1 cellular context compared by ENCODE assay signal in genomic region chr1:36149237-36149972, GRCh38.
A peak's percentile ranks its signal among the peaks of the same experiment; 100 is the strongest.
TF ChIP-seq lines count a peak whose summit lies in the region.

TSS of gene TRAPPC3 (minus strand) at chr1:36149486. CDS start at chr1:36149378, 108 bp downstream.

TF ChIP-seq in K562, 482 proteins besides CTCF, POLR2A, EP300 and RAD21 (continued from another document and continues in another):
- peak; percentile 73 for TF ChIP-seq ZBTB12 (CRISPR knock-in tag; IDR thresholded peaks at IDR 0.05)
- TF ChIP-seq ATF3 (IDR thresholded peaks at IDR 0.05): peak; percentile 58; the same call in 1 of the 2 replicates
- TF ChIP-seq ATF3 (CRISPR knock-in tag; conservative IDR thresholded peaks at IDR 0.05): peak; percentile 79
- no peak for TF ChIP-seq MEF2A (IDR thresholded peaks at IDR 0.05; ENCODE audit: control insufficient read depth, low read depth, low read length)
- TF ChIP-seq NUFIP1 (IDR thresholded peaks at IDR 0.05; ENCODE audit: partially characterized antibody): no peak
- TF ChIP-seq PHF21A (IDR thresholded peaks at IDR 0.05; ENCODE audit: borderline replicate concordance, low read depth): no peak
- peak in 1 of 2 experiments; percentile 13; a peak in 1 of 4 replicates for TF ChIP-seq SRF (CRISPR knock-in tag; IDR thresholded peaks at IDR 0.05)
- TF ChIP-seq TGIF2 (CRISPR knock-in tag; IDR thresholded peaks at IDR 0.05): no peak
- TF ChIP-seq ZNF518B (CRISPR knock-in tag; IDR thresholded peaks at IDR 0.05): no peak
- no peak for TF ChIP-seq TCF15 (CRISPR knock-in tag; IDR thresholded peaks at IDR 0.05)
- no peak for TF ChIP-seq RBM39 (optimal IDR thresholded peaks at IDR 0.05; ENCODE audit: low read depth, low read length)
- no peak for TF ChIP-seq IFI16 (CRISPR knock-in tag; IDR thresholded peaks at IDR 0.05)
- no peak for TF ChIP-seq HES1 (IDR thresholded peaks at IDR 0.05; ENCODE audit: low read depth)
- TF ChIP-seq NR1H2 (CRISPR knock-in tag; IDR thresholded peaks at IDR 0.05): 0 out of 2 replicates have a peak, but pooled peaks have one; percentile 42
- TF ChIP-seq E2F3 (CRISPR knock-in tag; IDR thresholded peaks at IDR 0.05): peak; percentile 81
- TF ChIP-seq ASH1L (IDR thresholded peaks at IDR 0.05; ENCODE audit: borderline replicate concordance, low read depth, partially characterized antibody): no peak
- TF ChIP-seq ZNF146 (CRISPR knock-in tag; IDR thresholded peaks at IDR 0.05; ENCODE audit: unreplicated experiment): no peak
- TF ChIP-seq SOX6 (IDR thresholded peaks at IDR 0.05): no peak
- no peak for TF ChIP-seq CBX2 (IDR thresholded peaks at IDR 0.05; ENCODE audit: insufficient read depth, low read length, poor library complexity, severe bottlenecking)
- no peak for TF ChIP-seq SFPQ (IDR thresholded peaks at IDR 0.05; ENCODE audit: low read depth, low read length)
- TF ChIP-seq CUX1 (CRISPR knock-in tag; IDR thresholded peaks at IDR 0.05): no peak
- no peak; the same call in 1 of the 2 replicates for TF ChIP-seq KLF6 (CRISPR knock-in tag; IDR thresholded peaks at IDR 0.05; ENCODE audit: borderline replicate concordance)
- TF ChIP-seq MXD1 (CRISPR knock-in tag; IDR thresholded peaks at IDR 0.05; ENCODE audit: borderline replicate concordance, poor library complexity, severe bottlenecking): no peak
- no peak for TF ChIP-seq CHD1 (IDR thresholded peaks at IDR 0.05; ENCODE audit: low read length)
- TF ChIP-seq AFF1 (IDR thresholded peaks at IDR 0.05; ENCODE audit: low read depth in 1 of 2, partially characterized antibody in 2 of 2): peak; percentile 41 to 97
- TF ChIP-seq KAT7 (CRISPR knock-in tag; IDR thresholded peaks at IDR 0.05; ENCODE audit: borderline replicate concordance): peak; percentile 63; the same call in 1 of the 2 replicates
- peak in 1 of 2 experiments; percentile 85; a peak in 2 of 4 replicates for TF ChIP-seq ZNF639 (CRISPR knock-in tag; conservative IDR thresholded peaks at IDR 0.05 in 1 of 2, IDR thresholded peaks at IDR 0.05 in 1 of 2)
- peak; percentile 97 for TF ChIP-seq PHF8 (IDR thresholded peaks at IDR 0.05; ENCODE audit: borderline replicate concordance, low read length)
- TF ChIP-seq TRIM25 (IDR thresholded peaks at IDR 0.05; ENCODE audit: borderline replicate concordance): no peak
- TF ChIP-seq SP2 (IDR thresholded peaks at IDR 0.05; ENCODE audit: extremely low read depth, low read depth, low read length, poor library complexity, severe bottlenecking): peak; percentile 4
- no peak; the same call in 1 of the 2 replicates for TF ChIP-seq DMBX1 (CRISPR knock-in tag; IDR thresholded peaks at IDR 0.05; ENCODE audit: borderline replicate concordance)
